8 cellular contexts compared by ENCODE assay signal in genomic region chr4:146059865-146060264, GRCh38.
DNase-seq lines count a peak whose midpoint lies in the region; ATAC-seq and TF ChIP-seq lines count a peak whose summit lies in the region.
"Had no signal": no experiment of that assay in that cellular context is flagged by ENCODE, and none has a peak within 500 bp of the region (broad histone marks: within the 10 kb centered on the region; RNA-seq: fewer than 3 reads in every experiment).

No MANE protein-coding gene starts in this region.

- no peaks in the 10 kb centered on the region for H3K4me1 ChIP-seq in ascending aorta

- ATAC-seq in GM18868 (IDR thresholded peaks at IDR 0.05; ENCODE audit: unreplicated experiment) (peak; percentile 80), GM21825 (IDR thresholded peaks at IDR 0.05; ENCODE audit: unreplicated experiment) (peak; percentile 85), HG03520 (IDR thresholded peaks at IDR 0.05; ENCODE audit: unreplicated experiment) (peak; percentile 79)
- peak; percentile 93 to 94 for ATAC-seq in stimulated activated naive B cell treated with anti-CD40 and anti-IgM and Interleukin-4, amounts not matched to agents 10 μg/mL and 1 μg/mL and 100 μg/mL, for 72 hours (replicated peaks)

- H3K27me3 ChIP-seq in ascending aorta: no peaks in the 10 kb centered on the region

- peaks cover 27 to 42% of the 10 kb centered on the region in 2 donors for H3K4me1 Mint-ChIP-seq in stimulated activated naive B cell treated with anti-CD40 and anti-IgM and Interleukin-4, amounts not matched to agents 10 μg/mL and 1 μg/mL and 100 μg/mL, for 72 hours
- no peaks in the 10 kb centered on the region for H3K4me1 Mint-ChIP-seq in activated CD4-positive, alpha-beta memory T cell treated with anti-CD3 and anti-CD28 coated beads for 36 hours (ENCODE audit: low read depth)

- no peaks in the 10 kb centered on the region for H3K36me3 ChIP-seq in ascending aorta

- H3K4me3 Mint-ChIP-seq in stimulated activated naive B cell treated with anti-CD40 and anti-IgM and Interleukin-4, amounts not matched to agents 10 μg/mL and 1 μg/mL and 100 μg/mL, for 72 hours: no peak overlapping the region
- H3K4me3 Mint-ChIP-seq in activated CD4-positive, alpha-beta memory T cell treated with anti-CD3 and anti-CD28 coated beads for 36 hours: no peak overlapping the region

- H3K36me3 Mint-ChIP-seq in stimulated activated naive B cell treated with anti-CD40 and anti-IgM and Interleukin-4, amounts not matched to agents 10 μg/mL and 1 μg/mL and 100 μg/mL, for 72 hours: no peaks in the 10 kb centered on the region
- H3K36me3 Mint-ChIP-seq in activated CD4-positive, alpha-beta memory T cell treated with anti-CD3 and anti-CD28 coated beads for 36 hours: no peaks in the 10 kb centered on the region

- H3K27me3 Mint-ChIP-seq in stimulated activated naive B cell treated with anti-CD40 and anti-IgM and Interleukin-4, amounts not matched to agents 10 μg/mL and 1 μg/mL and 100 μg/mL, for 72 hours: peaks cover 5 to 10% of the 10 kb centered on the region in 2 donors
- peaks cover 11% of the 10 kb centered on the region for H3K27me3 Mint-ChIP-seq in activated CD4-positive, alpha-beta memory T cell treated with anti-CD3 and anti-CD28 coated beads for 36 hours

- no peak overlapping the region for H3K4me3 ChIP-seq in ascending aorta

- no peak overlapping the region for H3K27ac Mint-ChIP-seq in stimulated activated naive B cell treated with anti-CD40 and anti-IgM and Interleukin-4, amounts not matched to agents 10 μg/mL and 1 μg/mL and 100 μg/mL, for 72 hours
- H3K27ac Mint-ChIP-seq in activated CD4-positive, alpha-beta memory T cell treated with anti-CD3 and anti-CD28 coated beads for 36 hours: no peak overlapping the region

- CTCF ChIA-PET in activated CD4-positive, alpha-beta memory T cell treated with anti-CD3 and anti-CD28 coated beads for 36 hours (lab: Charles Lee): interaction anchor here (1.3 kb wide), 1 partner anchor 34 kb away, joined by 3 read pairs; no protein-coding TSS in a partner anchor

- no peaks in the 10 kb centered on the region for H3K9me3 Mint-ChIP-seq in stimulated activated naive B cell treated with anti-CD40 and anti-IgM and Interleukin-4, amounts not matched to agents 10 μg/mL and 1 μg/mL and 100 μg/mL, for 72 hours
- no peaks in the 10 kb centered on the region for H3K9me3 Mint-ChIP-seq in activated CD4-positive, alpha-beta memory T cell treated with anti-CD3 and anti-CD28 coated beads for 36 hours

- H3K27ac ChIP-seq in ascending aorta: no peak overlapping the region

- no peak for TF ChIP-seq CTCF in ascending aorta (IDR thresholded peaks at IDR 0.05)

- POLR2A ChIA-PET in activated CD4-positive, alpha-beta memory T cell treated with anti-CD3 and anti-CD28 coated beads for 36 hours (lab: Charles Lee): no interaction called here

- H3K9me3 ChIP-seq in ascending aorta: no peaks in the 10 kb centered on the region

- intact Hi-C loops in ascending aorta (cut with DNase I): no loop called here
- intact Hi-C loops in activated CD4-positive, alpha-beta memory T cell treated with anti-CD3 and anti-CD28 coated beads for 36 hours (cut with micrococcal nuclease): no loop called here

- DNase-seq in stimulated activated naive B cell treated with anti-CD40 and anti-IgM and Interleukin-4, amounts not matched to agents 10 μg/mL and 1 μg/mL and 100 μg/mL, for 72 hours: peak; percentile 77
- no peak for DNase-seq in ascending aorta (ENCODE audit: low spot score in 2 of 2)
- no peak for DNase-seq in activated CD4-positive, alpha-beta memory T cell treated with anti-CD3 and anti-CD28 coated beads for 36 hours
- DNase-seq in cerebellar cortex (ENCODE audit: low spot score): no peak
- DNase-seq: NCI-H1105 had no signal
